Comparison of ENCODE assay signal across 10 cellular contexts in the genomic region with DNA sequence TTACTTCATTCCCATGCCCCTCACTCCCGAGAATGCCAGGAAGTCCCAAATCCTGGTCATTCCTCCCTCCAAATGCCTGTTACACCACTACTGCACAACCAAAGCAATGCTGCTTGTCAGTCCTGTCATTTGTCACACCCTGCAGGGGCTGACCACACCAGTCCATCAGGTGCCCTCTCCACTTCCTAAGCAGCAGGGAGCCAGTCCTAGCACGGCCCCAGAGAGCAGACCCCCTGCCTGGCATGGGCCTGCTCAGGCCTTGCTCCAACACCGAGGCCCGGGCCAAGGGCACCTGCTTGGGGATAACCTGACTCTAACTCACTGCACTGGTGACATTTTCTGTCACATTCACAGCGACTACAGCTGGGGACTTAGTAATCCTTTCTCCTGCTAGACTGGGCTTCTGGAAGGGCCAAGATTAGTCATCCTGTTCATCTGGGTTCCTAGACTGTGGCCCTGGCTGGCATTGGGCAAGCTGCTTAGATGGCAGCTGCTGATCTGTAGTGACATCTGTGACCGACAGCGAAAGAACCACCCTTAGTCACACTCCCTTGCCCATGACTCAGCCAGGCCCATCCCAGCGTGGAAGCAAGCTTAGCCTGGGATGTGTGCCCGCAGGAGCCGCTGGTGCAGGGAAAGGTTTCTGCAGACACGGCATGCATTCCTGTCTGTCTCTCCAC. TPM values are rescaled to one million over a fixed set of nuclear protein-coding genes. Genes with fewer than 3 reads are reported as not detected.
DNase-seq lines count a peak whose midpoint lies in the region; ATAC-seq and TF ChIP-seq lines count a peak whose summit lies in the region.
"Had no signal": no experiment of that assay in that cellular context is flagged by ENCODE, and none has a peak within 500 bp of the region (broad histone marks: within the 10 kb centered on the region; RNA-seq: fewer than 3 reads in every experiment).

No MANE protein-coding gene starts in this region.

- no peaks in the 10 kb centered on the region for H3K9me3 Mint-ChIP-seq in chondrocyte (ENCODE audit: low read depth)
- H3K9me3 Mint-ChIP-seq: activated T-cell treated with anti-CD3 and anti-CD28 coated beads, Interleukin-2, amount 50 U/mL, for 72 hours; T-helper 1 cell treated with Interleukin-12 subunit alpha and Interleukin-12 subunit beta and Interleukin-4 antibody, amounts not matched to agents 30 μg/mL and 1 μg/mL, for 36 hours had no signal

- no peak overlapping the region for H3K9ac ChIP-seq in trophoblast cell (ENCODE audit: low read length)

- H3K27me3 ChIP-seq in trophoblast cell (ENCODE audit: insufficient read depth, low read length) = no peaks in the 10 kb centered on the region

- H3K23ac ChIP-seq in trophoblast cell (ENCODE audit: low read length) = no peak overlapping the region

- no peak overlapping the region for H3K27ac ChIP-seq in trophoblast cell (ENCODE audit: low read depth, low read length)

- no peak overlapping the region for H3K4ac ChIP-seq in trophoblast cell (ENCODE audit: low read depth, low read length)

- no peak overlapping the region for H4K91ac ChIP-seq in trophoblast cell (ENCODE audit: low read depth, low read length)

- peaks cover 4% of the 10 kb centered on the region for H3K9me3 ChIP-seq in trophoblast cell (ENCODE audit: insufficient read depth, low read depth, low read length)

- H3K79me2 ChIP-seq in trophoblast cell (ENCODE audit: control insufficient read depth, insufficient read depth, low read length, poor library complexity) = peaks cover 10% of the 10 kb centered on the region

- no peak overlapping the region for H3K14ac ChIP-seq in trophoblast cell (ENCODE audit: low read length)

- no peak overlapping the region for H3K4me3 Mint-ChIP-seq in chondrocyte (ENCODE audit: unreplicated experiment)
- H3K4me3 Mint-ChIP-seq: activated T-cell treated with anti-CD3 and anti-CD28 coated beads, Interleukin-2, amount 50 U/mL, for 72 hours; T-helper 1 cell treated with Interleukin-12 subunit alpha and Interleukin-12 subunit beta and Interleukin-4 antibody, amounts not matched to agents 30 μg/mL and 1 μg/mL, for 36 hours had no signal

- H2BK12ac ChIP-seq in trophoblast cell (ENCODE audit: low read length) = no peak overlapping the region

- H3K36me3 ChIP-seq in trophoblast cell (ENCODE audit: control insufficient read depth in 1 of 2, insufficient read depth in 2 of 2, low read length in 2 of 2) = peaks cover 60 to 72% of the 10 kb centered on the region in 2 experiments

- no peak overlapping the region for H4K12ac ChIP-seq in trophoblast cell (ENCODE audit: low read depth, low read length)

- H2BK120ac ChIP-seq in trophoblast cell (ENCODE audit: insufficient read depth, low read length, poor library complexity) = no peak overlapping the region

- peaks cover 4 to 5% of the 10 kb centered on the region in 2 experiments for H3K4me1 ChIP-seq in trophoblast cell (ENCODE audit: control insufficient read depth in 1 of 2, insufficient read depth in 2 of 2, low read length in 2 of 2)

- H3K4me1 Mint-ChIP-seq in chondrocyte (ENCODE audit: low read depth) = peaks cover 51% of the 10 kb centered on the region

- DNase-seq in H4 (ENCODE audit: low spot score) (peak; percentile 86), NCI-H446 treated with DMSO at 0.1 percent for 48 hours (lab: John Stamatoyannopoulos, UW) (peak; percentile 55), chondrocyte (ENCODE audit: low spot score) (no peak), trophoblast cell (peak; percentile 94 to 96), NCI-H1048 (lab: John Stamatoyannopoulos, UW) (no peak)
- DNase-seq: activated T-cell treated with anti-CD3 and anti-CD28 coated beads, Interleukin-2, amount 50 U/mL, for 72 hours had no signal

- no peak overlapping the region for H4K8ac ChIP-seq in trophoblast cell (ENCODE audit: low read depth, low read length)

- ATAC-seq in GM21447 (IDR thresholded peaks at IDR 0.05; ENCODE audit: unreplicated experiment) (no peak), GM18858 (IDR thresholded peaks at IDR 0.05; ENCODE audit: unreplicated experiment) (no peak)

- H3K4me3 ChIP-seq in trophoblast cell (ENCODE audit: low read depth, low read length) = peak overlapping the region; percentile 49

- H3K79me1 ChIP-seq in trophoblast cell (ENCODE audit: low read length) = peaks cover 4% of the 10 kb centered on the region

- no peak for TF ChIP-seq CTCF in chondrocyte (IDR thresholded peaks at IDR 0.05)

- no peak overlapping the region for H2AFZ ChIP-seq in trophoblast cell (ENCODE audit: insufficient read depth, low read length, poor library complexity)

- H3K18ac ChIP-seq in trophoblast cell (ENCODE audit: low read length) = no peak overlapping the region

- H3K27me3 Mint-ChIP-seq in chondrocyte (ENCODE audit: low read depth) = no peaks in the 10 kb centered on the region

- no peak overlapping the region for H3K4me2 ChIP-seq in trophoblast cell (ENCODE audit: low read length)

- H2BK5ac ChIP-seq in trophoblast cell (ENCODE audit: low read depth, low read length, poor library complexity) = no peak overlapping the region

- no peak overlapping the region for H2AK5ac ChIP-seq in trophoblast cell (ENCODE audit: low read length)

- no CpG with 5 or more reads among the region's 11 CpGs for WGBS in trophoblast cell (ENCODE audit: extremely low coverage, insufficient coverage, insufficient read length)

- H3K27ac Mint-ChIP-seq in chondrocyte (ENCODE audit: unreplicated experiment) = peak overlapping the region; percentile 87
- H3K27ac Mint-ChIP-seq: activated T-cell treated with anti-CD3 and anti-CD28 coated beads, Interleukin-2, amount 50 U/mL, for 72 hours; T-helper 1 cell treated with Interleukin-12 subunit alpha and Interleukin-12 subunit beta and Interleukin-4 antibody, amounts not matched to agents 30 μg/mL and 1 μg/mL, for 36 hours had no signal

- H3K36me3 Mint-ChIP-seq in chondrocyte (ENCODE audit: low read depth) = peaks cover 20% of the 10 kb centered on the region

RNA-seq across cellular contexts. Expression of a gene that starts 5.4 kb away (rescaled TPM):
- 149 and 166 TPM in 2 replicates for total RNA-seq in H4 (2014; rRNA removed; shearing (Covaris generic))
- total RNA-seq in chondrocyte = 56.0 to 73.7 TPM (median 59.8 TPM) in 3 replicates
- polyA plus RNA-seq in trophoblast cell (2013) = 110 and 112 TPM in 2 replicates

RNA-seq across cellular contexts. Expression of a gene that starts 5.5 kb away (rescaled TPM):
- total RNA-seq in H4 (2014; rRNA removed; shearing (Covaris generic)) = 189 and 222 TPM in 2 replicates
- total RNA-seq in chondrocyte = 120 to 132 TPM (median 122 TPM) in 3 replicates
- polyA plus RNA-seq in trophoblast cell (2013) = 320 and 330 TPM in 2 replicates

RNA-seq across cellular contexts. Expression of a gene that starts 14.9 kb away (rescaled TPM):
- total RNA-seq in H4 (2014; rRNA removed; shearing (Covaris generic)) = 78.2 and 78.9 TPM in 2 replicates
- 452 to 481 TPM (median 476 TPM) in 3 replicates for total RNA-seq in chondrocyte
- 397 and 403 TPM in 2 replicates for polyA plus RNA-seq in trophoblast cell (2013)

RNA-seq across cellular contexts. Expression of a gene that starts 16.0 kb away (rescaled TPM):
- total RNA-seq in H4 (2014; rRNA removed; shearing (Covaris generic)) = 0.04 TPM in 1 of 2 replicates, not detected in the other
- 0.48 to 1.3 TPM (median 1.3 TPM) in 3 replicates for total RNA-seq in chondrocyte
- 27.1 and 28.5 TPM in 2 replicates for polyA plus RNA-seq in trophoblast cell (2013)
- total RNA-seq: dermis microvascular lymphatic vessel endothelial cell had no signal

RNA-seq across cellular contexts. Expression of a gene that starts 25.2 kb away (rescaled TPM):
- total RNA-seq in H4 (2014; rRNA removed; shearing (Covaris generic)) = 34.7 and 39.0 TPM in 2 replicates
- total RNA-seq in chondrocyte = 28.5 to 32.5 TPM (median 28.8 TPM) in 3 replicates
- polyA plus RNA-seq in trophoblast cell (2013) = 27.8 and 28.9 TPM in 2 replicates

Comparison
In these comparisons a context has a peak if more than half of its experiments do, and no peak if none do; other contexts are left out.
1. DNase-seq: peak in H4 (single experiment), NCI-H446 treated with DMSO at 0.1 percent for 48 hours (single experiment) and trophoblast cell (2 of 2); none in chondrocyte (single experiment) and NCI-H1048 (single experiment).